39 cellular contexts compared by ENCODE assay signal in genomic region chrX:106005684-106006083, GRCh38. TPM values are rescaled to one million over a fixed set of nuclear protein-coding genes. Genes with fewer than 3 reads are reported as not detected.
"Had no signal": no experiment of that assay in that cellular context is flagged by ENCODE, and none has a peak within 500 bp of the region (broad histone marks: within the 10 kb centered on the region; RNA-seq: fewer than 3 reads in every experiment).

No MANE protein-coding gene starts in this region.

- ATAC-seq: activated CD8-positive, alpha-beta T cell treated with anti-CD3 and anti-CD28 coated beads for 36 hours; activated naive CD4-positive, alpha-beta T cell treated with anti-CD3 and anti-CD28 coated beads, Interleukin-2, amount 50 U/mL, for 72 hours; activated T-cell treated with anti-CD3 and anti-CD28 coated beads, Interleukin-2, amount 50 U/mL, for 4 hours; activated T-cell treated with anti-CD3 and anti-CD28 coated beads, Interleukin-2, amount 50 U/mL, for 72 hours; activated T-helper 17 cell treated with anti-CD3 and anti-CD28 coated beads, Interleukin-2, amount 50 U/mL, for 72 hours had no signal

- H3K4me3 ChIP-seq: adrenal gland, cardiac muscle cell had no signal

- H3K9me3 Mint-ChIP-seq: activated CD4-positive, alpha-beta T cell treated with anti-CD3 and anti-CD28 coated beads, Interleukin-2, amount 10 ng/mL, durations not matched to agents 24 days and 14 days; activated CD8-positive, alpha-beta T cell treated with anti-CD3 and anti-CD28 coated beads for 36 hours; activated naive CD4-positive, alpha-beta T cell treated with anti-CD3 and anti-CD28 coated beads for 36 hours; activated T-helper 1 cell treated with anti-CD3 and anti-CD28 coated beads, Interleukin-12 subunit alpha, Interleukin-12 subunit beta, Interleukin-2, Interleukin-4 antibody, amounts not matched to agents 30 ng/mL and 10 ng/mL and 1 ng/mL, durations not matched to agents 14 hours and 24 hours and 36 hours; T-helper 2 cell treated with Interferon-gamma antibody and Interleukin-4, amounts not matched to agents 5 μg/mL and 100 μg/mL, for 36 hours had no signal

- H3K4me1 ChIP-seq: adrenal gland had no signal

- H3K36me3 Mint-ChIP-seq: activated CD4-positive, alpha-beta memory T cell treated with anti-CD3 and anti-CD28 coated beads for 36 hours; activated naive CD4-positive, alpha-beta T cell treated with anti-CD3 and anti-CD28 coated beads, Interleukin-2, amount 50 U/mL, for 72 hours; activated naive CD8-positive, alpha-beta T cell treated with anti-CD3 and anti-CD28 coated beads for 36 hours; brain had no signal

- DNase-seq: activated B cell treated with CpG ODN at 0.5 μM for 24 hours; activated CD4-positive, alpha-beta memory T cell treated with anti-CD3 and anti-CD28 coated beads for 36 hours; activated CD4-positive, alpha-beta T cell treated with anti-CD3 and anti-CD28 coated beads for 4 hours; activated CD4-positive, alpha-beta T cell treated with anti-CD3 and anti-CD28 coated beads, Interleukin-2, amount 10 ng/mL, durations not matched to agents 24 days and 14 days; activated CD4-positive, alpha-beta T cell treated with anti-CD3 and anti-CD28 coated beads, Interleukin-2, amount 50 U/mL, for 1 hour; activated CD4-positive, alpha-beta T cell treated with anti-CD3 and anti-CD28 coated beads, Interleukin-2, amount 50 U/mL, for 4 hours; activated CD4-positive, CD25-positive, alpha-beta regulatory T cell treated with anti-CD3 and anti-CD28 coated beads, Interleukin-2, amount 50 U/mL, for 72 hours; activated CD8-positive, alpha-beta memory T cell treated with anti-CD3 and anti-CD28 coated beads, Interleukin-2, amount 50 U/mL, for 4 hours; activated CD8-positive, alpha-beta T cell treated with anti-CD3 and anti-CD28 coated beads for 36 hours; activated effector memory CD4-positive, alpha-beta T cell treated with anti-CD3 and anti-CD28 coated beads, Interleukin-2, amount 50 U/mL, for 16 hours; activated gamma-delta T cell treated with Interleukin-2 at 50 U/mL for 16 hours; activated naive CD4-positive, alpha-beta T cell; activated naive CD4-positive, alpha-beta T cell treated with anti-CD3 and anti-CD28 coated beads for 36 hours; activated naive CD4-positive, alpha-beta T cell treated with anti-CD3 and anti-CD28 coated beads, Interleukin-2, amount 50 U/mL, for 16 hours; activated naive CD8-positive, alpha-beta T cell treated with anti-CD3 and anti-CD28 coated beads for 36 hours; activated T-cell treated with anti-CD3 and anti-CD28 coated beads for 4 hours; activated T-cell treated with anti-CD3 and anti-CD28 coated beads, Interleukin-2, amount 50 U/mL, for 1 hour; activated T-cell treated with anti-CD3 and anti-CD28 coated beads, Interleukin-2, amount 50 U/mL, for 4 hours; activated T-cell treated with anti-CD3 and anti-CD28 coated beads, Interleukin-2, amount 50 U/mL, for 72 hours; adrenal gland; amniotic stem cell; aorta; caudate nucleus; cerebellar nuclear complex; T-helper 1 cell; T-helper 2 cell; T-helper 9 cell had no signal

- H3K27me3 ChIP-seq: adrenal gland, cardiac muscle cell had no signal

- H3K4me1 Mint-ChIP-seq: activated B cell treated with CpG ODN at 0.5 μM for 24 hours; activated CD4-positive, alpha-beta T cell treated with anti-CD3 and anti-CD28 coated beads, Interleukin-2, amount 10 ng/mL, durations not matched to agents 24 days and 14 days; activated naive CD8-positive, alpha-beta T cell treated with anti-CD3 and anti-CD28 coated beads for 36 hours; activated T-helper 17 cell treated with anti-CD3 and anti-CD28 coated beads, Interleukin-2, amount 50 U/mL, for 72 hours; brain; central memory CD8-positive, alpha-beta T cell had no signal

- H3K4me3 Mint-ChIP-seq: activated B cell treated with CpG ODN at 0.5 μM for 24 hours; activated CD4-positive, alpha-beta memory T cell treated with anti-CD3 and anti-CD28 coated beads for 36 hours; activated CD4-positive, alpha-beta T cell treated with anti-CD3 and anti-CD28 coated beads, Interleukin-2, amount 10 ng/mL, durations not matched to agents 24 days and 14 days; activated CD8-positive, alpha-beta T cell treated with anti-CD3 and anti-CD28 coated beads for 36 hours; activated naive CD4-positive, alpha-beta T cell treated with anti-CD3 and anti-CD28 coated beads for 36 hours; activated naive CD8-positive, alpha-beta T cell treated with anti-CD3 and anti-CD28 coated beads for 36 hours; activated T-cell treated with anti-CD3 and anti-CD28 coated beads, Interleukin-2, amount 50 U/mL, for 4 hours; activated T-cell treated with anti-CD3 and anti-CD28 coated beads, Interleukin-2, amount 50 U/mL, for 72 hours; activated T-helper 1 cell treated with anti-CD3 and anti-CD28 coated beads, Interleukin-12 subunit alpha, Interleukin-12 subunit beta, Interleukin-2, Interleukin-4 antibody, amounts not matched to agents 30 ng/mL and 10 ng/mL and 1 ng/mL, durations not matched to agents 14 hours and 24 hours and 36 hours; activated T-helper 17 cell treated with anti-CD3 and anti-CD28 coated beads, Interleukin-2, amount 50 U/mL, for 72 hours; brain; central memory CD8-positive, alpha-beta T cell; T-helper 1 cell treated with Interleukin-12 subunit alpha and Interleukin-12 subunit beta and Interleukin-4 antibody, amounts not matched to agents 30 μg/mL and 1 μg/mL, for 36 hours; T-helper 2 cell treated with Interferon-gamma antibody and Interleukin-4, amounts not matched to agents 5 μg/mL and 100 μg/mL, for 36 hours had no signal

- H3K27ac ChIP-seq: adrenal gland, cardiac muscle cell, VCaP had no signal

- H3K27ac Mint-ChIP-seq: activated B cell treated with CpG ODN at 0.5 μM for 24 hours; activated CD4-positive, alpha-beta memory T cell treated with anti-CD3 and anti-CD28 coated beads for 36 hours; activated CD4-positive, alpha-beta T cell treated with anti-CD3 and anti-CD28 coated beads, Interleukin-2, amount 10 ng/mL, durations not matched to agents 24 days and 14 days; activated CD8-positive, alpha-beta T cell treated with anti-CD3 and anti-CD28 coated beads for 36 hours; activated naive CD4-positive, alpha-beta T cell treated with anti-CD3 and anti-CD28 coated beads for 36 hours; activated naive CD4-positive, alpha-beta T cell treated with anti-CD3 and anti-CD28 coated beads, Interleukin-2, amount 50 U/mL, for 72 hours; activated naive CD8-positive, alpha-beta T cell treated with anti-CD3 and anti-CD28 coated beads for 36 hours; activated T-cell treated with anti-CD3 and anti-CD28 coated beads, Interleukin-2, amount 50 U/mL, for 72 hours; activated T-helper 1 cell treated with anti-CD3 and anti-CD28 coated beads, Interleukin-12 subunit alpha, Interleukin-12 subunit beta, Interleukin-2, Interleukin-4 antibody, amounts not matched to agents 30 ng/mL and 10 ng/mL and 1 ng/mL, durations not matched to agents 14 hours and 24 hours and 36 hours; activated T-helper 17 cell treated with anti-CD3 and anti-CD28 coated beads, Interleukin-2, amount 50 U/mL, for 72 hours; brain; T-helper 1 cell treated with Interleukin-12 subunit alpha and Interleukin-12 subunit beta and Interleukin-4 antibody, amounts not matched to agents 30 μg/mL and 1 μg/mL, for 36 hours; T-helper 2 cell treated with Interferon-gamma antibody and Interleukin-4, amounts not matched to agents 5 μg/mL and 100 μg/mL, for 36 hours had no signal

- H3K36me3 ChIP-seq: adrenal gland, cardiac muscle cell had no signal

- H3K9me3 ChIP-seq: adrenal gland had no signal

RNA-seq across cellular contexts. Expression of gene SERPINA7, which starts 32.8 kb away (rescaled TPM):
- total RNA-seq: activated B cell treated with CpG ODN at 0.5 μM for 24 hours; activated CD4-positive, alpha-beta memory T cell treated with anti-CD3 and anti-CD28 coated beads for 36 hours; activated CD4-positive, alpha-beta T cell treated with anti-CD3 and anti-CD28 coated beads, Interleukin-2, amount 10 ng/mL, durations not matched to agents 24 days and 14 days; activated CD8-positive, alpha-beta memory T cell treated with anti-CD3 and anti-CD28 coated beads for 36 hours; activated CD8-positive, alpha-beta T cell treated with anti-CD3 and anti-CD28 coated beads for 36 hours; activated naive CD4-positive, alpha-beta T cell treated with anti-CD3 and anti-CD28 coated beads for 36 hours; activated naive CD4-positive, alpha-beta T cell treated with anti-CD3 and anti-CD28 coated beads, Interleukin-2, amount 50 U/mL, for 72 hours; activated naive CD8-positive, alpha-beta T cell treated with anti-CD3 and anti-CD28 coated beads for 36 hours; activated T-cell treated with anti-CD3 and anti-CD28 coated beads, Interleukin-2, amount 50 U/mL, for 4 hours; activated T-cell treated with anti-CD3 and anti-CD28 coated beads, Interleukin-2, amount 50 U/mL, for 72 hours; activated T-helper 1 cell treated with anti-CD3 and anti-CD28 coated beads, Interleukin-12 subunit alpha, Interleukin-12 subunit beta, Interleukin-2, Interleukin-4 antibody, amounts not matched to agents 30 ng/mL and 10 ng/mL and 1 ng/mL, durations not matched to agents 14 hours and 24 hours and 36 hours; activated T-helper 17 cell treated with anti-CD3 and anti-CD28 coated beads, Interleukin-2, amount 50 U/mL, for 72 hours; aorta; bronchial epithelial cell; cardiac muscle cell; chondrocyte had no signal
- polyA plus RNA-seq: aorta, cardiac muscle cell had no signal
